In the genomic region with DNA sequence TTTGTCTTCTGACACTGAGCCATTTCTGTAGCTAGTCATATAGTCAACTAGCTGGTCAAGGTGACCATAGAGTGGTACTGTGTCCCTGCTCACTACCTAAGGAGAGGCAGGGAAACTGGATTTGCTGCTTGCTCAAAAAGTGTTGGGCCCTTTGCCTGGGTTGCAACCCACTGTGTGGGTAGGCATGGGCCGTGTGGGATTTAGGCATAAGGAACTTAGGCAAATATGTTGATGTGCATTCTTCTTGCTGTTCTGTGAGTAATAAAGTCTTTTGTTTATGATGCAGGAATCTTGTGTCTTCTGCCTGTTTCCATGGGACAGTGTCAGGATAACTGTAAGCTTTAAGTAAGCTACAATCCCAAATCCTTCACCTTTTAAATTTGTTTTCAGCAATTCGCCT, we compare ENCODE assay signal across 23 cellular contexts.
"Had no signal": no experiment of that assay in that cellular context is flagged by ENCODE, and none has a peak within 500 bp of the region (broad histone marks: within the 10 kb centered on the region; RNA-seq: fewer than 3 reads in every experiment).

No MANE protein-coding gene starts in this region.

- H3K36me3 ChIP-seq: left ventricle myocardium inferior, pancreas, prostate gland, suprapubic skin, thoracic aorta, tibial artery, uterus had no signal

- H3K27me3 ChIP-seq: pancreas, suprapubic skin, tibial artery, uterus had no signal

- H3K27ac ChIP-seq: left ventricle myocardium inferior, pancreas, prostate gland, skin epidermis, suprapubic skin, thoracic aorta, tibial artery, uterus had no signal

- ATAC-seq: naive thymus-derived CD4-positive, alpha-beta T cell; natural killer cell treated with Interleukin-12 subunit alpha and Interleukin-12 subunit beta and Interleukin-15 and Interleukin-18, amount 100 ng/mL, for 72 hours; pancreas; right cardiac atrium; sciatic nerve; stimulated activated naive B cell treated with anti-CD40 and anti-IgM and Interleukin-4, amounts not matched to agents 10 μg/mL and 1 μg/mL and 100 μg/mL, for 72 hours; stimulated activated naive CD8-positive, alpha-beta T cell treated with anti-CD3 and anti-CD28 coated beads, Interleukin-15, Interleukin-2, amounts not matched to agents 100 U/mL and 50 U/mL, for 24 hours had no signal

- H3K9me3 ChIP-seq: left ventricle myocardium inferior, pancreas, prostate gland, suprapubic skin, thoracic aorta, tibial artery, uterus had no signal

- H3K4me1 ChIP-seq: left ventricle myocardium inferior, prostate gland, suprapubic skin, tibial artery, uterus had no signal

- DNase-seq: islet precursor cell; left ventricle myocardium inferior; mesendoderm; naive thymus-derived CD4-positive, alpha-beta T cell; nucleus accumbens; pancreas; retina; right cardiac atrium; stimulated activated CD4-positive, alpha-beta T cell treated with anti-CD3 and anti-CD28 coated beads, Interleukin-12 subunit alpha, Interleukin-12 subunit beta, amount 100 ng/mL, for 4 hours; stimulated activated CD4-positive, alpha-beta T cell treated with anti-CD3 and anti-CD28 coated beads, Interleukin-15, amount 100 ng/mL, for 24 hours; stimulated activated CD4-positive, alpha-beta T cell treated with anti-CD3 and anti-CD28 coated beads, Interleukin-2, amount 100 ng/mL, for 24 hours; stimulated activated CD4-positive, alpha-beta T cell treated with anti-CD3 and anti-CD28 coated beads, Interleukin-4, amount 100 ng/mL, for 1 hour; stimulated activated naive B cell treated with anti-CD40 and anti-IgM and Interleukin-4, amounts not matched to agents 10 μg/mL and 1 μg/mL and 100 μg/mL, for 72 hours; stimulated activated naive CD8-positive, alpha-beta T cell treated with anti-CD3 and anti-CD28 coated beads, Interleukin-15, Interleukin-2, amounts not matched to agents 100 U/mL and 50 U/mL, for 24 hours; uterus had no signal

- H3K4me3 ChIP-seq: left ventricle myocardium inferior, lung, pancreas, prostate gland, skin epidermis, suprapubic skin, thoracic aorta, tibial artery, uterus had no signal
